In genomic region chr15:43329222-43329959, GRCh38 we compare ENCODE assay signal across 9 cellular contexts. TPM values are rescaled to one million over a fixed set of nuclear protein-coding genes. Genes with fewer than 3 reads are reported as not detected.
DNase-seq lines count a peak whose midpoint lies in the region; ATAC-seq and TF ChIP-seq lines count a peak whose summit lies in the region.
"Had no signal": no experiment of that assay in that cellular context is flagged by ENCODE, and none has a peak within 500 bp of the region (broad histone marks: within the 10 kb centered on the region; RNA-seq: fewer than 3 reads in every experiment).

No MANE protein-coding gene starts in this region.

- H3K4me1 ChIP-seq in vagina: peaks cover 22% of the 10 kb centered on the region

- ATAC-seq in activated CD4-positive, alpha-beta T cell treated with anti-CD3 and anti-CD28 coated beads for 36 hours: no peak
- ATAC-seq in HG03108 (IDR thresholded peaks at IDR 0.05; ENCODE audit: unreplicated experiment): no peak
- no peak for ATAC-seq in GM18511 (IDR thresholded peaks at IDR 0.05; ENCODE audit: unreplicated experiment)

- peak overlapping the region; percentile 95 for H3K27ac Mint-ChIP-seq in activated CD4-positive, alpha-beta T cell treated with anti-CD3 and anti-CD28 coated beads for 36 hours
- H3K27ac Mint-ChIP-seq in T-helper 2 cell treated with Interferon-gamma antibody and Interleukin-4, amounts not matched to agents 5 μg/mL and 100 μg/mL, for 36 hours: peak overlapping the region; percentile 98

- TF ChIP-seq CTCF in epithelial cell of esophagus (IDR thresholded peaks at IDR 0.05; ENCODE audit: insufficient read depth, low read depth, low read length, missing control alignments): no peak
- no peak for TF ChIP-seq CTCF in vagina (IDR thresholded peaks at IDR 0.05)

- peak; percentile 9 for DNase-seq in activated CD4-positive, alpha-beta T cell treated with anti-CD3 and anti-CD28 coated beads for 36 hours
- DNase-seq in activated CD4-positive, alpha-beta T cell treated with anti-CD3 and anti-CD28 coated beads for 1 hour: no peak
- DNase-seq in T-helper 2 cell treated with Interferon-gamma antibody and Interleukin-4, amounts not matched to agents 5 μg/mL and 100 μg/mL, for 36 hours (ENCODE audit: low spot score): peak; percentile 8
- DNase-seq in epithelial cell of esophagus (ENCODE audit: low read depth): peak; percentile 39
- DNase-seq in myocyte (ENCODE audit: low read depth): peak; percentile 33
- DNase-seq in vagina (ENCODE audit: extremely low spot score in 2 of 2): no peak

- intact Hi-C loops in activated CD4-positive, alpha-beta T cell treated with anti-CD3 and anti-CD28 coated beads for 36 hours (cut with DNase I, micrococcal nuclease): no loop called here
- intact Hi-C loops in vagina (cut with DNase I): no loop called here

- H3K27ac ChIP-seq in vagina: peak overlapping the region; percentile 92

- CTCF ChIA-PET in activated CD4-positive, alpha-beta T cell treated with anti-CD3 and anti-CD28 coated beads for 36 hours (lab: Charles Lee): interaction anchor here (0.9 kb wide), 1 partner anchor 45 kb away, joined by 3 read pairs; no protein-coding TSS in a partner anchor

- H3K4me1 Mint-ChIP-seq in activated CD4-positive, alpha-beta T cell treated with anti-CD3 and anti-CD28 coated beads for 36 hours: peaks cover 32% of the 10 kb centered on the region
- peaks cover 31% of the 10 kb centered on the region for H3K4me1 Mint-ChIP-seq in T-helper 2 cell treated with Interferon-gamma antibody and Interleukin-4, amounts not matched to agents 5 μg/mL and 100 μg/mL, for 36 hours (ENCODE audit: low read depth)

- H3K27me3 Mint-ChIP-seq in activated CD4-positive, alpha-beta T cell treated with anti-CD3 and anti-CD28 coated beads for 36 hours: no peaks in the 10 kb centered on the region
- no peaks in the 10 kb centered on the region for H3K27me3 Mint-ChIP-seq in T-helper 2 cell treated with Interferon-gamma antibody and Interleukin-4, amounts not matched to agents 5 μg/mL and 100 μg/mL, for 36 hours (ENCODE audit: low read depth)

- H3K9me3 ChIP-seq in vagina: no peaks in the 10 kb centered on the region

- POLR2A ChIA-PET in activated CD4-positive, alpha-beta T cell treated with anti-CD3 and anti-CD28 coated beads for 36 hours (lab: Charles Lee): no interaction called here

- peaks cover 31% of the 10 kb centered on the region for H3K36me3 Mint-ChIP-seq in activated CD4-positive, alpha-beta T cell treated with anti-CD3 and anti-CD28 coated beads for 36 hours (ENCODE audit: low read depth)
- H3K36me3 Mint-ChIP-seq in T-helper 2 cell treated with Interferon-gamma antibody and Interleukin-4, amounts not matched to agents 5 μg/mL and 100 μg/mL, for 36 hours (ENCODE audit: low read depth): peaks cover 38% of the 10 kb centered on the region

- no peaks in the 10 kb centered on the region for H3K9me3 Mint-ChIP-seq in activated CD4-positive, alpha-beta T cell treated with anti-CD3 and anti-CD28 coated beads for 36 hours (ENCODE audit: low read depth)
- no peaks in the 10 kb centered on the region for H3K9me3 Mint-ChIP-seq in T-helper 2 cell treated with Interferon-gamma antibody and Interleukin-4, amounts not matched to agents 5 μg/mL and 100 μg/mL, for 36 hours

- no peaks in the 10 kb centered on the region for H3K27me3 ChIP-seq in vagina

- TF ChIP-seq POLR2A in vagina (IDR thresholded peaks at IDR 0.05): no peak

- H3K36me3 ChIP-seq in vagina: peaks cover 0 to 4% of the 10 kb centered on the region in 2 donors

- peak overlapping the region; percentile 91 for H3K4me3 Mint-ChIP-seq in activated CD4-positive, alpha-beta T cell treated with anti-CD3 and anti-CD28 coated beads for 36 hours
- H3K4me3 Mint-ChIP-seq in T-helper 2 cell treated with Interferon-gamma antibody and Interleukin-4, amounts not matched to agents 5 μg/mL and 100 μg/mL, for 36 hours: peak overlapping the region; percentile 95

- H3K4me3 ChIP-seq in epithelial cell of esophagus (ENCODE audit: low read length) (peak overlapping the region; percentile 79), vagina (peak overlapping the region; percentile 60 to 93)

RNA-seq across cellular contexts. Expression of gene LCMT2, which starts 1.0 kb away (rescaled TPM):
- total RNA-seq in activated CD4-positive, alpha-beta T cell treated with anti-CD3 and anti-CD28 coated beads for 36 hours: 1 to 10 TPM; 7.6 to 8.5 TPM
- total RNA-seq in myocyte: 4.5 and 7.1 TPM in 2 replicates
- polyA plus RNA-seq in myocyte (2012): 6.8 TPM
- 5.4 TPM for total RNA-seq in vagina

RNA-seq across cellular contexts. Expression of gene TGM7, which starts 27.3 kb away (rescaled TPM):
- not detected for total RNA-seq in activated CD4-positive, alpha-beta T cell treated with anti-CD3 and anti-CD28 coated beads for 36 hours
- not detected in 2 replicates for total RNA-seq in myocyte
- not detected for polyA plus RNA-seq in myocyte (2012)
- total RNA-seq in vagina: not detected
- total RNA-seq: frontal cortex had no signal

RNA-seq across cellular contexts. Expression of gene ZSCAN29, which starts 41.5 kb away (rescaled TPM):
- total RNA-seq in activated CD4-positive, alpha-beta T cell treated with anti-CD3 and anti-CD28 coated beads for 36 hours: 10 to 100 TPM; 20.8 to 26.4 TPM
- total RNA-seq in myocyte (22.7 and 26.2 TPM in 2 replicates), vagina (18.2 TPM)
- polyA plus RNA-seq in myocyte (2012): 10.6 TPM

RNA-seq across cellular contexts. Expression of gene TUBGCP4, which starts 41.5 kb away (rescaled TPM):
- 10 to 100 TPM; 43.6 to 44.0 TPM for total RNA-seq in activated CD4-positive, alpha-beta T cell treated with anti-CD3 and anti-CD28 coated beads for 36 hours
- 8.2 and 11.7 TPM in 2 replicates for total RNA-seq in myocyte
- 8.9 TPM for polyA plus RNA-seq in myocyte (2012)
- total RNA-seq in vagina: 17.7 TPM

Comparison
In these comparisons a context has a peak if more than half of its experiments do, and no peak if none do; other contexts are left out.
1. DNase-seq: peak in activated CD4-positive, alpha-beta T cell treated with anti-CD3 and anti-CD28 coated beads for 36 hours (single experiment), T-helper 2 cell treated with Interferon-gamma antibody and Interleukin-4, amounts not matched to agents 5 μg/mL and 100 μg/mL, for 36 hours (single experiment), epithelial cell of esophagus (single experiment) and myocyte (single experiment); none in activated CD4-positive, alpha-beta T cell treated with anti-CD3 and anti-CD28 coated beads for 1 hour (single experiment) and vagina (0 of 2).